Comparison of ENCODE assay signal across 2 cellular contexts in the genomic region with DNA sequence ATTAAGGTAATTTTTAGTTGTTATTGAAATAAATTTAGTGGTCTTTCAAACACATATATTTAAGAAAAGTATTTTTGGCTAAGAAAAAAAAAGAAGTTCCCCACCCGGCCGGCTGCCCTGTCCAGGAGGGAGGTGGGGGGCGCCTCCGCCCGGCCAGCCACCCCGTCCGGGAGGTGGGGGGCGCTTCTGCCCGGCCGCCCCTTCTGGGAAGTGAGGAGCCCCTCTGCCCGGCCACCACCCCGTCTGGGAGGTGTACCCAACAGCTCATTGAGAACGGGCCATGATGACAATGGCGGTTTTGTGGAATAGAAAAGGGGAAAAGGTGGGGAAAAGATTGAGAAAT. TPM values are rescaled to one million over a fixed set of nuclear protein-coding genes. Genes with fewer than 3 reads are reported as not detected.
"Had no signal": no experiment of that assay in that cellular context is flagged by ENCODE, and none has a peak within 500 bp of the region (broad histone marks: within the 10 kb centered on the region; RNA-seq: fewer than 3 reads in every experiment).

No MANE protein-coding gene starts in this region.

RNA-seq across cellular contexts. Expression of a gene that starts 53.5 kb away (rescaled TPM):
- total RNA-seq: fibroblast of lung, SJCRH30 had no signal
- polyA plus RNA-seq: fibroblast of lung had no signal
